In genomic region chr2:199471443-199472057, GRCh38 we compare ENCODE assay signal across 8 cellular contexts. TPM values are rescaled to one million over a fixed set of nuclear protein-coding genes. Genes with fewer than 3 reads are reported as not detected.
DNase-seq lines count a peak whose midpoint lies in the region; ATAC-seq, FAIRE-seq and TF ChIP-seq lines count a peak whose summit lies in the region.

No MANE protein-coding gene starts in this region.

- H3K9me3 Mint-ChIP-seq in immature natural killer cell, result peaks cover 0 to 11% (median 2%) of the 10 kb centered on the region in 6 donors

- H3K27me3 Mint-ChIP-seq in immature natural killer cell (ENCODE audit: low read depth in 3 of 3), result peaks cover 21 to 39% (median 25%) of the 10 kb centered on the region in 3 donors

- peak; percentile 77 for ATAC-seq in GM19397 (IDR thresholded peaks at IDR 0.05; ENCODE audit: unreplicated experiment)

- in situ Hi-C loops in Caki2 (cut with HindIII; ENCODE audit: low pct_unique_long_range_greater_than_20kb, low sequenced_read_pairs), result no loop called here

- peak overlapping the region in 1 of 5 donors; percentile 42 for H3K4me3 Mint-ChIP-seq in immature natural killer cell

- peak; percentile 78 for TF ChIP-seq CTCF in epithelial cell of proximal tubule (conservative IDR thresholded peaks at IDR 0.05; ENCODE audit: low read depth, low read length)

- no peak overlapping the region for H3K27ac Mint-ChIP-seq in immature natural killer cell

- no peak for FAIRE-seq in RCC 7860 (lab: Jason Lieb, UNC)

- DNase-seq in Caki2 (ENCODE audit: low read depth) (peak; percentile 66), HT-29 (ENCODE audit: low spot score) (peak; percentile 65), RCC 7860 (ENCODE audit: low spot score) (peak; percentile 26), epithelial cell of proximal tubule (ENCODE audit: low read depth) (no peak), myocyte (ENCODE audit: low read depth) (peak; percentile 70), immature natural killer cell (no peak), NCI-H1105 (lab: John Stamatoyannopoulos, UW) (no peak)

- peaks cover 5 to 11% of the 10 kb centered on the region in 2 donors for H3K4me1 Mint-ChIP-seq in immature natural killer cell

- peak overlapping the region; percentile 38 for H3K4me3 ChIP-seq in epithelial cell of proximal tubule (ENCODE audit: low read depth, low read length)

- H3K36me3 Mint-ChIP-seq in immature natural killer cell, result no peaks in the 10 kb centered on the region

RNA-seq across cellular contexts. Expression of gene SATB2, which starts 13.8 kb away (rescaled TPM):
- total RNA-seq in Caki2 (2014; rRNA removed; shearing (Covaris generic); ENCODE audit: low replicate concordance), result 1.6 and 5.4 TPM in 2 replicates
- 0.16 and 0.18 TPM in 2 replicates for total RNA-seq in HT-29 (2014; rRNA removed; shearing (Covaris generic))
- total RNA-seq in epithelial cell of proximal tubule (1.8 and 2.7 TPM in 2 replicates), myocyte (8.1 and 9.9 TPM in 2 replicates)
- 3.9 TPM for polyA plus RNA-seq in myocyte (2012)
- under 1 TPM in 1 of 3 donors, not detected in 2; 0.07 TPM for polyA plus RNA-seq in immature natural killer cell

Comparison
In these comparisons a context has a peak if more than half of its experiments do, and no peak if none do; other contexts are left out.
1. DNase-seq: peak in Caki2 (single experiment), HT-29 (single experiment), RCC 7860 (single experiment) and myocyte (single experiment); none in epithelial cell of proximal tubule (single experiment), immature natural killer cell (0 of 3) and NCI-H1105 (single experiment).